In genomic region chr1:30877205-30877912, GRCh38 we compare ENCODE assay signal across 1 cellular context.
TF ChIP-seq lines count a peak whose summit lies in the region.

No MANE protein-coding gene starts in this region.

TF ChIP-seq in H1, 55 proteins besides CTCF, POLR2A, EP300 and RAD21 (continued from another document):
- no peak for TF ChIP-seq RBBP5 (IDR thresholded peaks at IDR 0.05; ENCODE audit: borderline replicate concordance, low read depth, low read length)
